1 cellular context compared by ENCODE assay signal in genomic region chr13:44816701-44817684, GRCh38.
TF ChIP-seq lines count a peak whose summit lies in the region.

No MANE protein-coding gene starts in this region.

TF ChIP-seq in GM23338, 12 proteins besides CTCF, POLR2A, EP300 and RAD21 (continued from another document):
- no peak for TF ChIP-seq ZNF462 (CRISPR knock-in tag; IDR thresholded peaks at IDR 0.05)
